In genomic region chr22:47049078-47049609, GRCh38 we compare ENCODE assay signal across 25 cellular contexts.
DNase-seq lines count a peak whose midpoint lies in the region; ATAC-seq, FAIRE-seq and TF ChIP-seq lines count a peak whose summit lies in the region.
"Had no signal": no experiment of that assay in that cellular context is flagged by ENCODE, and none has a peak within 500 bp of the region (broad histone marks: within the 10 kb centered on the region; RNA-seq: fewer than 3 reads in every experiment).

No MANE protein-coding gene starts in this region.

- no peak overlapping the region for H3K4me3 ChIP-seq in breast epithelium
- no peak overlapping the region for H3K4me3 ChIP-seq in HepG2 (replicated peaks in 1 of 3; ENCODE audit: insufficient read depth in 1 of 3, low read depth in 2 of 3, low read length in 3 of 3)
- no peak overlapping the region for H3K4me3 ChIP-seq in A673 (ENCODE audit: low read depth, low read length, poor library complexity, severe bottlenecking)
- H3K4me3 ChIP-seq in prostate gland, result no peak overlapping the region
- H3K4me3 ChIP-seq: gastrocnemius medialis, SK-N-MC, tibial nerve had no signal

- H4K20me1 ChIP-seq in HepG2 (ENCODE audit: insufficient read depth, low read length), result no peaks in the 10 kb centered on the region

- H3K27ac ChIP-seq in breast epithelium, result no peak overlapping the region
- peak overlapping the region; percentile 54 for H3K27ac ChIP-seq in RWPE1
- no peak overlapping the region for H3K27ac ChIP-seq in HepG2 (ENCODE audit: extremely low read length, insufficient read depth, low read length)
- H3K27ac ChIP-seq in A673 (ENCODE audit: low read depth, low read length, poor library complexity, severe bottlenecking), result no peak overlapping the region
- no peak overlapping the region for H3K27ac ChIP-seq in prostate gland
- H3K27ac ChIP-seq: gastrocnemius medialis, SK-N-MC, tibial nerve had no signal

- TF ChIP-seq CTCF in MCF 10A (IDR thresholded peaks at IDR 0.05; ENCODE audit: unreplicated experiment), result no peak
- no peak for TF ChIP-seq CTCF in breast epithelium (IDR thresholded peaks at IDR 0.05)
- TF ChIP-seq CTCF in RWPE1 (conservative IDR thresholded peaks at IDR 0.05; ENCODE audit: low read depth), result no peak
- no peak for TF ChIP-seq CTCF in HepG2 (CRISPR knock-in tag; IDR thresholded peaks at IDR 0.05)
- TF ChIP-seq CTCF in A673 (conservative IDR thresholded peaks at IDR 0.05; ENCODE audit: low read depth, low read length), result no peak
- TF ChIP-seq CTCF in prostate gland (IDR thresholded peaks at IDR 0.05), result no peak

- H3K27me3 Mint-ChIP-seq in MCF 10A (ENCODE audit: insufficient read depth, unreplicated experiment), result no peaks in the 10 kb centered on the region
- H3K27me3 Mint-ChIP-seq in stimulated activated naive B cell treated with anti-CD40 and anti-IgM and Interleukin-4, amounts not matched to agents 10 μg/mL and 1 μg/mL and 100 μg/mL, for 72 hours, result no peaks in the 10 kb centered on the region
- H3K27me3 Mint-ChIP-seq: activated naive CD8-positive, alpha-beta T cell treated with anti-CD3 and anti-CD28 coated beads for 36 hours had no signal

- H3K27me3 ChIP-seq in breast epithelium (no peaks in the 10 kb centered on the region), HepG2 (ENCODE audit: control insufficient read depth in 1 of 2, insufficient read depth in 2 of 2, low read length in 2 of 2) (no peaks in the 10 kb centered on the region), A673 (replicated peaks; ENCODE audit: insufficient read depth, low read depth, low read length, poor library complexity) (no peaks in the 10 kb centered on the region), prostate gland (replicated peaks; ENCODE audit: insufficient read depth) (no peaks in the 10 kb centered on the region)
- H3K27me3 ChIP-seq: BE2C, gastrocnemius medialis, tibial nerve had no signal

- H3K9me3 ChIP-seq in breast epithelium, result no peaks in the 10 kb centered on the region
- H3K9me3 ChIP-seq in HepG2 (ENCODE audit: low read length), result no peaks in the 10 kb centered on the region
- no peaks in the 10 kb centered on the region for H3K9me3 ChIP-seq in A673 (ENCODE audit: low read depth, low read length, poor library complexity, severe bottlenecking)
- no peaks in the 10 kb centered on the region for H3K9me3 ChIP-seq in prostate gland
- H3K9me3 ChIP-seq: BE2C, gastrocnemius medialis, tibial nerve had no signal

- H3K4me1 ChIP-seq in breast epithelium (no peaks in the 10 kb centered on the region), HepG2 (ENCODE audit: insufficient read depth, low read length) (peaks cover 24% of the 10 kb centered on the region), A673 (ENCODE audit: insufficient read depth, low read length, poor library complexity, severe bottlenecking) (peaks cover 12% of the 10 kb centered on the region), prostate gland (replicated peaks) (peaks cover 2% of the 10 kb centered on the region)
- H3K4me1 ChIP-seq: BE2C, gastrocnemius medialis had no signal

- peaks cover 5% of the 10 kb centered on the region for H3K36me3 Mint-ChIP-seq in MCF 10A (ENCODE audit: insufficient read depth, unreplicated experiment)
- H3K36me3 Mint-ChIP-seq in stimulated activated naive B cell treated with anti-CD40 and anti-IgM and Interleukin-4, amounts not matched to agents 10 μg/mL and 1 μg/mL and 100 μg/mL, for 72 hours, result peaks cover 31 to 45% of the 10 kb centered on the region in 2 donors
- H3K36me3 Mint-ChIP-seq: activated naive CD8-positive, alpha-beta T cell treated with anti-CD3 and anti-CD28 coated beads for 36 hours had no signal

- no TSS peak for BruUV-seq in MCF 10A (replicated peaks; lab: Mats Ljungman, UMichigan)
- BruUV-seq in HepG2 (replicated peaks; lab: Mats Ljungman, UMichigan), result no TSS peak
- no TSS peak for BruUV-seq in A673 (replicated peaks; lab: Mats Ljungman, UMichigan)

- no peak for TF ChIP-seq RAD21 in HepG2 (CRISPR knock-in tag; IDR thresholded peaks at IDR 0.05)

- H3K79me2 ChIP-seq in HepG2 (ENCODE audit: insufficient read depth, low read length), result no peaks in the 10 kb centered on the region

- no peaks in the 10 kb centered on the region for H3K36me3 ChIP-seq in breast epithelium
- H3K36me3 ChIP-seq in HepG2 (replicated peaks in 1 of 2; ENCODE audit: control insufficient read depth in 1 of 2, insufficient read depth in 2 of 2, low read length in 2 of 2), result peaks cover 3 to 9% of the 10 kb centered on the region in 2 experiments; a peak in 2 of 5 replicates
- no peaks in the 10 kb centered on the region for H3K36me3 ChIP-seq in A673 (ENCODE audit: insufficient read depth, low read length, poor library complexity, severe bottlenecking)
- H3K36me3 ChIP-seq in prostate gland, result no peaks in the 10 kb centered on the region
- H3K36me3 ChIP-seq: BE2C, gastrocnemius medialis had no signal

- CTCF ChIA-PET in MCF 10A (lab: Yijun Ruan, JAX) (no interaction called here), RWPE1 (lab: Yijun Ruan, JAX) (no interaction called here), HepG2 (lab: Yijun Ruan, JAX; ENCODE audit: low intra/inter-chr PET ratio, low total read pairs) (no interaction called here), A673 (lab: Charles Lee) (no interaction called here)

- intact Hi-C loops in MCF 10A (cut with micrococcal nuclease), result no loop called here
- intact Hi-C loops in breast epithelium (cut with DNase I; ENCODE audit: low total_unique reads), result no loop called here
- intact Hi-C loops in HepG2 (cut with micrococcal nuclease; ENCODE audit: unreplicated experiment), result no loop called here
- intact Hi-C loops in A673 (cut with micrococcal nuclease; ENCODE audit: unreplicated experiment), result no loop called here
- intact Hi-C loops in prostate gland (cut with DNase I), result no loop called here

- no peak overlapping the region for H3K9ac ChIP-seq in HepG2 (ENCODE audit: insufficient read depth, low read depth, low read length)

- H3K4me2 ChIP-seq in HepG2 (ENCODE audit: low read depth, low read length), result no peak overlapping the region

- in situ Hi-C loops in HepG2 (cut with HindIII; ENCODE audit: extremely low pct_ligation_motif_present, low pct_unique_long_range_greater_than_20kb), result no loop called here

- ATAC-seq in HepG2, result no peak
- peak; percentile 53 to 63 for ATAC-seq in stimulated activated naive B cell treated with anti-CD40 and anti-IgM and Interleukin-4, amounts not matched to agents 10 μg/mL and 1 μg/mL and 100 μg/mL, for 72 hours (replicated peaks)
- ATAC-seq: gastrocnemius medialis had no signal

- H2AFZ ChIP-seq in HepG2 (ENCODE audit: low read length), result no peak overlapping the region

- no peaks in the 10 kb centered on the region for H3K9me3 Mint-ChIP-seq in MCF 10A (ENCODE audit: unreplicated experiment)
- no peaks in the 10 kb centered on the region for H3K9me3 Mint-ChIP-seq in stimulated activated naive B cell treated with anti-CD40 and anti-IgM and Interleukin-4, amounts not matched to agents 10 μg/mL and 1 μg/mL and 100 μg/mL, for 72 hours
- H3K9me3 Mint-ChIP-seq: activated naive CD8-positive, alpha-beta T cell treated with anti-CD3 and anti-CD28 coated beads for 36 hours had no signal

- H3K27ac Mint-ChIP-seq in MCF 10A (ENCODE audit: low read depth, unreplicated experiment), result peak overlapping the region; percentile 16
- H3K27ac Mint-ChIP-seq in stimulated activated naive B cell treated with anti-CD40 and anti-IgM and Interleukin-4, amounts not matched to agents 10 μg/mL and 1 μg/mL and 100 μg/mL, for 72 hours, result peak overlapping the region; percentile 14
- H3K27ac Mint-ChIP-seq: activated naive CD8-positive, alpha-beta T cell treated with anti-CD3 and anti-CD28 coated beads for 36 hours had no signal

- no peak for TF ChIP-seq POLR2A in breast epithelium (IDR thresholded peaks at IDR 0.05)
- TF ChIP-seq POLR2A in HepG2 (IDR thresholded peaks at IDR 0.05; ENCODE audit: insufficient read depth in 1 of 2, low read depth in 2 of 2, low read length in 2 of 2), result no peak
- TF ChIP-seq POLR2A in prostate gland (IDR thresholded peaks at IDR 0.05), result no peak

- 96% methylated on average over 10 of the region's 17 CpGs for WGBS in HepG2 (ENCODE audit: low lambda C conversion rate)
- WGBS in prostate gland, result 75% methylated on average over 17 of the region's 17 CpGs

- DNase-seq in MCF 10A (ENCODE audit: unreplicated experiment) (no peak), breast epithelium (ENCODE audit: low spot score in 2 of 2) (no peak), RWPE1 (ENCODE audit: low spot score) (peak; percentile 16), HepG2 (ENCODE audit: low spot score) (no peak), NCI-H2081 (lab: John Stamatoyannopoulos, UW) (no peak), A673 (ENCODE audit: low spot score) (no peak), prostate gland (ENCODE audit: low spot score) (no peak)
- DNase-seq in stimulated activated naive B cell treated with anti-CD40 and anti-IgM and Interleukin-4, amounts not matched to agents 10 μg/mL and 1 μg/mL and 100 μg/mL, for 72 hours, result no peak
- DNase-seq: ACHN; activated CD4-positive, alpha-beta T cell treated with anti-CD3 and anti-CD28 coated beads for 4 hours; activated effector memory CD4-positive, alpha-beta T cell treated with anti-CD3 and anti-CD28 coated beads, Interleukin-2, amount 50 U/mL, for 16 hours; activated naive CD8-positive, alpha-beta T cell treated with anti-CD3 and anti-CD28 coated beads for 36 hours; activated T-cell treated with anti-CD3 and anti-CD28 coated beads for 4 hours; BE2C; COR-L47; DMS79; gastrocnemius medialis; Kasumi-1; NCI-H1105; NCI-H2029; NCI-H526 treated with DMSO at 0.1 percent for 48 hours; stimulated activated CD8-positive, alpha-beta memory T cell treated with anti-CD3 and anti-CD28 coated beads, Interleukin-4, amount 100 ng/mL, for 48 hours; T-helper 2 cell had no signal

- POLR2A ChIA-PET in MCF 10A (lab: Yijun Ruan, JAX), result interaction anchor here (0.7 kb wide), 1 partner anchor 13 kb away, joined by 3 read pairs; no protein-coding TSS in a partner anchor
- POLR2A ChIA-PET in RWPE1 (lab: Yijun Ruan, JAX; ENCODE audit: low non-redundant PET), result no interaction called here
- POLR2A ChIA-PET in HepG2 (lab: Yijun Ruan, JAX), result no interaction called here
- POLR2A ChIA-PET in A673 (lab: Charles Lee; ENCODE audit: low non-redundant PET), result no interaction called here

- no peak for TF ChIP-seq EP300 in HepG2 (IDR thresholded peaks at IDR 0.05; ENCODE audit: low read depth in 2 of 2, low read length in 2 of 2)
- TF ChIP-seq EP300 in HepG2 (CRISPR knock-in tag; IDR thresholded peaks at IDR 0.05; ENCODE audit: borderline replicate concordance), result no peak

- H3K4me1 Mint-ChIP-seq in MCF 10A (ENCODE audit: insufficient read depth, unreplicated experiment), result no peaks in the 10 kb centered on the region
- H3K4me1 Mint-ChIP-seq in stimulated activated naive B cell treated with anti-CD40 and anti-IgM and Interleukin-4, amounts not matched to agents 10 μg/mL and 1 μg/mL and 100 μg/mL, for 72 hours, result peaks cover 39 to 68% of the 10 kb centered on the region in 2 donors

- no peak overlapping the region for H3K4me3 Mint-ChIP-seq in MCF 10A (ENCODE audit: unreplicated experiment)
- H3K4me3 Mint-ChIP-seq in stimulated activated naive B cell treated with anti-CD40 and anti-IgM and Interleukin-4, amounts not matched to agents 10 μg/mL and 1 μg/mL and 100 μg/mL, for 72 hours, result no peak overlapping the region
- H3K4me3 Mint-ChIP-seq: activated naive CD8-positive, alpha-beta T cell treated with anti-CD3 and anti-CD28 coated beads for 36 hours had no signal

- no peak for FAIRE-seq in HepG2 (lab: Jason Lieb, UNC)

TF ChIP-seq in HepG2, 621 proteins besides CTCF, POLR2A, EP300 and RAD21 (continues in another document):
- TF ChIP-seq HNRNPL (IDR thresholded peaks at IDR 0.05; ENCODE audit: low read depth, low read length) (0 out of 2 replicates have a peak, but pooled peaks have one; percentile 20), MAFG (CRISPR knock-in tag; IDR thresholded peaks at IDR 0.05) (no peak)
